In the genomic region with DNA sequence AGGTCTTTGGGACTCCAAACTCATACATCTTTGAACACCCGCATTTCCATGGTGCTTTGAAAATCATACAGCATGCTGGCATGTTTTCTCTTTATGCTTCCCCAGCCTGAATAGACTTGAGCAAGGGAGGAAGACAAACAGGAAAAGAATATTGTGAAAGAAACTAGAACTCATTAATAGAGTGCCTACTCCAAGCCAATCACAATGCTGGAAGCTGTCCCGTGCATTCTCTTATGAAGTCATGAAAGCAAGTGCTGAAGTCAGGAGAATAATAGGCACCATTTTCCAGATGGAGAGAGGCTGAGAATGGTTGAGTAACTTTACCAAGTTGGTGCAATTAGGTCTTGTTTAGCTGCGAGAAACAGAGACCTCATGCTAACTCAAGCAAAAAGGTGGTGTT, we compare ENCODE assay signal across 19 cellular contexts.
"Had no signal": no experiment of that assay in that cellular context is flagged by ENCODE, and none has a peak within 500 bp of the region (broad histone marks: within the 10 kb centered on the region; RNA-seq: fewer than 3 reads in every experiment).

No MANE protein-coding gene starts in this region.

- FAIRE-seq: RCC 7860 had no signal

- H3K36me3 ChIP-seq: SJSA1 had no signal

- H3K4me1 ChIP-seq: SJSA1 had no signal

- H3K27ac ChIP-seq: HL-60, SJSA1, SK-N-MC had no signal

- H3K9me3 ChIP-seq: SJSA1 had no signal

- DNase-seq: KBM-7, NCI-H1092 treated with DMSO at 0.1 percent for 48 hours, NCI-H1436, NCI-H187, NCI-H2029, NCI-H2107, NCI-H226, NCI-H446, NCI-H510A, NCI-H524 treated with DMSO at 0.1 percent for 48 hours, NCI-H69, NCI-H774, Right ventricle myocardium superior, RPMI8226, SIG-M5 had no signal

- H3K27me3 ChIP-seq: SJSA1 had no signal

- H3K4me3 ChIP-seq: SJSA1, SK-N-MC had no signal
